ENCODE assay signal across 1 cellular context in the genomic region with DNA sequence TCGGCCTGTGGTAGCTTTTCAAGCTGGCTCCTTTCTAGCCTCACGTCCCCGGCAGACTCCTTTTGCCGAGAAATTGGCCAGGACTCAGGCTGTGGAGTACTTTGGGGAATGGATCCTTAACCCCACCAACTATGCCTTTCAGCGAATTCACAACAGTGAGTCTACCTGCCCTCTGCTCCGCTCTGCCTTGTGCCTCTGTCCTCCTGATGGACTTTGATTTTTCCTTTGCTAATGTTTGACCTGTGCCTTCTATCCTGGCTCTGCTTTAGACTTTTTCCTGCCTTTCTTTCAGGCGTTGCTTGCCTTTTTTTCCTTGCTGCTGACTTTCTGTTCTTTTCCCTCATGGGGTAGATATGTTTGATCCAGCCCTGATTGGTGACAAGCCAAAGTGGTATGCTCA.
TF ChIP-seq lines count a peak whose summit lies in the region.

No MANE protein-coding gene starts in this region.

TF ChIP-seq in HepG2, 621 proteins besides CTCF, POLR2A, EP300 and RAD21 (continued from another document):
- TF ChIP-seq, protein P1, sequence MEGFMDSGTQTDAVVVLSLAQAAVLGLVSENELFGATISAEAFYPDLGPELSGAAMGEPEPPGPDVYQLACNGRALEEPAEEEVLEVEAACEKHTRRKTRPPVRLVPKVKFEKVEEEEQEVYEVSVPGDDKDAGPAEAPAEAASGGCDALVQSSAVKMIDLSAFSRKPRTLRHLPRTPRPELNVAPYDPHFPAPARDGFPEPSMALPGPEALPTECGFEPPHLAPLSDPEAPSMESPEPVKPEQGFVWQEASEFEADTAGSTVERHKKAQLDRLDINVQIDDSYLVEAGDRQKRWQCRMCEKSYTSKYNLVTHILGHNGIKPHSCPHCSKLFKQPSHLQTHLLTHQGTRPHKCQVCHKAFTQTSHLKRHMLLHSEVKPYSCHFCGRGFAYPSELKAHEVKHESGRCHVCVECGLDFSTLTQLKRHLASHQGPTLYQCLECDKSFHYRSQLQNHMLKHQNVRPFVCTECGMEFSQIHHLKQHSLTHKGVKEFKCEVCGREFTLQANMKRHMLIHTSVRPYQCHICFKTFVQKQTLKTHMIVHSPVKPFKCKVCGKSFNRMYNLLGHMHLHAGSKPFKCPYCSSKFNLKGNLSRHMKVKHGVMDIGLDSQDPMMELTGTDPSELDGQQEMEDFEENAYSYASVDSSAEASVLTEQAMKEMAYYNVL (CRISPR knock-in tag; IDR thresholded peaks at IDR 0.05; ENCODE audit: borderline replicate concordance): peak; percentile 23; the same call in 1 of the 2 replicates
- peak; percentile 47; the same call in 1 of the 2 replicates for TF ChIP-seq HNF4G (IDR thresholded peaks at IDR 0.05; ENCODE audit: borderline replicate concordance, low read depth, low read length)
- no peak for TF ChIP-seq HNF4G (CRISPR knock-in tag; IDR thresholded peaks at IDR 0.05; ENCODE audit: borderline replicate concordance, low read depth)
- 0 out of 2 replicates have a peak, but pooled peaks have one; percentile 54 for TF ChIP-seq ESRRA (CRISPR knock-in tag; IDR thresholded peaks at IDR 0.05; ENCODE audit: low read depth)
- no peak for TF ChIP-seq WIZ (CRISPR knock-in tag; IDR thresholded peaks at IDR 0.05)
- TF ChIP-seq ATF7-NPFF (CRISPR knock-in tag; IDR thresholded peaks at IDR 0.05; ENCODE audit: low read depth): no peak
- TF ChIP-seq GZF1 (CRISPR knock-in tag; IDR thresholded peaks at IDR 0.05): no peak
- TF ChIP-seq HOXA3 (CRISPR knock-in tag; IDR thresholded peaks at IDR 0.05): peak; percentile 30; the same call in 1 of the 2 replicates
- peak; percentile 69 for TF ChIP-seq HNF4A (CRISPR knock-in tag; IDR thresholded peaks at IDR 0.05)
- no peak for TF ChIP-seq ZNF367 (CRISPR knock-in tag; IDR thresholded peaks at IDR 0.05; ENCODE audit: borderline replicate concordance)
- TF ChIP-seq BCL6 (CRISPR knock-in tag; IDR thresholded peaks at IDR 0.05): no peak
TF ChIP-seq in HepG2: peak in this region for 12.
